In the genomic region with DNA sequence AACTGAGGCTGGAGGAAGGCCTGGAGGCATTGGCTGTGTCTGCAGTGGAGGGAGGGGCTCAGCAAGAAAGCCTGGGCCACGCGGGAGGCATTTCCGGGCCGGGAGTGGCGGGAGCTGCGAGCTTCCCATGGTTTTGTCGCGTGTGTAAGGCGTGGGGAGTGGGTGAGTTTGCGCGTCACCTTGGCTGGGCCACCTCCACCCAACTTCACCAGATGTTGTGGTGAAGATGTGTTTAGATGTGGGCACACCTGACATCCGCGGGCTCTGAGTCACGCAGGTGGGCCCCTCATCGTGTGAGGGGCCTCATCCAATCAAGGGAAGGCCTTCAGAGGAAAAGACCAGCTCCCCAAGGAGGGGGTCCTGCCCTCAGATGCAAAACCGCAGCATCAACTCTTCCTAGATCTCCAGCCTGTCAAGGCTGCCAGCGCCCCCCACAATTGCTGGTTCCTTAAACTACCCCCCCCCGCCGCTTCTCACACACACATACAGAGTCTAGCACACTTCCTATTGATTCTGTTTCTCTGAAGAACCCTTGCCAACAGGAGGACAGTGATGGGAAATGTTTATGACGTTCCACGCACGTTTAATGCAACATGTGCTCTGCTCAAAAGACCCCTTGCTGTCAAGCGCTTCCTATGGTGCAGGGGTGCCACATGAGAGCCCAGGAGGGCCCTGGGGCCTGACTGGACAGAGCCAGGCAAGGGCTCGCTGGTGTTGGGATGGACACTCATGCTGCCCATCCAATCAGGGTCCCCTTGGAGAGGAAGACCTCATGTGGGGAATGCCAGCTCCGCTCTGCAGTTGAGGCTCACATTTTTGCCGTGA, we compare ENCODE assay signal across 15 cellular contexts. TPM values are rescaled to one million over a fixed set of nuclear protein-coding genes. Genes with fewer than 3 reads are reported as not detected.
DNase-seq lines count a peak whose midpoint lies in the region; ATAC-seq lines count a peak whose summit lies in the region.
"Had no signal": no experiment of that assay in that cellular context is flagged by ENCODE, and none has a peak within 500 bp of the region (broad histone marks: within the 10 kb centered on the region; RNA-seq: fewer than 3 reads in every experiment).

No MANE protein-coding gene starts in this region.

- peak in 3 of 5 donors; percentile 40 to 74 (median 60) for DNase-seq in CD8-positive, alpha-beta memory T cell
- DNase-seq in activated CD4-positive, alpha-beta T cell treated with anti-CD3 and anti-CD28 coated beads, Interleukin-2, amount 10 ng/mL, durations not matched to agents 24 days and 14 days, result peak; percentile 66
- peak; percentile 23 for DNase-seq in stimulated activated CD4-positive, alpha-beta T cell treated with anti-CD3 and anti-CD28 coated beads, Interleukin-4, amount 100 ng/mL, for 1 hour
- DNase-seq in HUDEP-2 (lab: John Stamatoyannopoulos, UW; ENCODE audit: unreplicated experiment in 76 of 76) (no peak), islet precursor cell (no peak), immature natural killer cell (no peak)
- DNase-seq: BE2C, brain microvascular endothelial cell, glutamatergic neuron had no signal

- peaks cover 5 to 21% (median 12%) of the 10 kb centered on the region in 3 donors for H3K4me1 Mint-ChIP-seq in CD8-positive, alpha-beta memory T cell
- no peaks in the 10 kb centered on the region for H3K4me1 Mint-ChIP-seq in activated CD4-positive, alpha-beta T cell treated with anti-CD3 and anti-CD28 coated beads, Interleukin-2, amount 10 ng/mL, durations not matched to agents 24 days and 14 days
- H3K4me1 Mint-ChIP-seq in activated naive CD4-positive, alpha-beta T cell treated with anti-CD3 and anti-CD28 coated beads, Interleukin-2, amount 50 U/mL, for 24 hours, result peaks cover 22% of the 10 kb centered on the region
- no peaks in the 10 kb centered on the region for H3K4me1 Mint-ChIP-seq in immature natural killer cell

- no peaks in the 10 kb centered on the region for H3K9me3 Mint-ChIP-seq in CD8-positive, alpha-beta memory T cell
- no peaks in the 10 kb centered on the region for H3K9me3 Mint-ChIP-seq in activated CD4-positive, alpha-beta T cell treated with anti-CD3 and anti-CD28 coated beads, Interleukin-2, amount 10 ng/mL, durations not matched to agents 24 days and 14 days
- no peaks in the 10 kb centered on the region for H3K9me3 Mint-ChIP-seq in activated naive CD4-positive, alpha-beta T cell treated with anti-CD3 and anti-CD28 coated beads, Interleukin-2, amount 50 U/mL, for 24 hours
- no peaks in the 10 kb centered on the region for H3K9me3 Mint-ChIP-seq in immature natural killer cell
- H3K9me3 Mint-ChIP-seq: nephron had no signal

- H3K4me3 ChIP-seq in CD8-positive, alpha-beta memory T cell (ENCODE audit: low read length), result no peak overlapping the region
- H3K4me3 ChIP-seq: left lung, SK-N-MC had no signal

- H3K4me1 ChIP-seq in CD8-positive, alpha-beta memory T cell (ENCODE audit: insufficient read depth, low read length), result peaks cover 18% of the 10 kb centered on the region
- H3K4me1 ChIP-seq: BE2C, left lung had no signal

- H3K36me3 ChIP-seq in CD8-positive, alpha-beta memory T cell (ENCODE audit: insufficient read depth, low read length), result no peaks in the 10 kb centered on the region
- H3K36me3 ChIP-seq: BE2C, brain microvascular endothelial cell, left lung had no signal

- H3K27ac ChIP-seq in CD8-positive, alpha-beta memory T cell (ENCODE audit: low read depth, low read length), result no peak overlapping the region
- H3K27ac ChIP-seq: brain microvascular endothelial cell, left lung, SK-N-MC had no signal

- POLR2A ChIA-PET in CD8-positive, alpha-beta memory T cell (lab: Charles Lee), result no interaction called here

- H3K4me3 Mint-ChIP-seq in CD8-positive, alpha-beta memory T cell, result peak overlapping the region in 4 of 7 donors; percentile 19 to 41 (median 31)
- H3K4me3 Mint-ChIP-seq in activated CD4-positive, alpha-beta T cell treated with anti-CD3 and anti-CD28 coated beads, Interleukin-2, amount 10 ng/mL, durations not matched to agents 24 days and 14 days, result no peak overlapping the region
- peak overlapping the region; percentile 15 for H3K4me3 Mint-ChIP-seq in activated naive CD4-positive, alpha-beta T cell treated with anti-CD3 and anti-CD28 coated beads, Interleukin-2, amount 50 U/mL, for 24 hours
- no peak overlapping the region for H3K4me3 Mint-ChIP-seq in immature natural killer cell
- H3K4me3 Mint-ChIP-seq: nephron had no signal

- intact Hi-C loops in activated CD4-positive, alpha-beta T cell treated with anti-CD3 and anti-CD28 coated beads, Interleukin-2, amount 10 ng/mL, durations not matched to agents 24 days and 14 days (cut with micrococcal nuclease), result no loop called here

- H3K36me3 Mint-ChIP-seq in CD8-positive, alpha-beta memory T cell, result no peaks in the 10 kb centered on the region
- H3K36me3 Mint-ChIP-seq in activated CD4-positive, alpha-beta T cell treated with anti-CD3 and anti-CD28 coated beads, Interleukin-2, amount 10 ng/mL, durations not matched to agents 24 days and 14 days (ENCODE audit: low read depth), result no peaks in the 10 kb centered on the region
- no peaks in the 10 kb centered on the region for H3K36me3 Mint-ChIP-seq in activated naive CD4-positive, alpha-beta T cell treated with anti-CD3 and anti-CD28 coated beads, Interleukin-2, amount 50 U/mL, for 24 hours
- no peaks in the 10 kb centered on the region for H3K36me3 Mint-ChIP-seq in immature natural killer cell

- H3K27me3 ChIP-seq in CD8-positive, alpha-beta memory T cell (ENCODE audit: insufficient read depth, low read length, poor library complexity, severe bottlenecking), result no peaks in the 10 kb centered on the region
- H3K27me3 ChIP-seq: brain microvascular endothelial cell had no signal

- H3K9me3 ChIP-seq in CD8-positive, alpha-beta memory T cell (ENCODE audit: low read length), result no peaks in the 10 kb centered on the region
- H3K9me3 ChIP-seq: BE2C, left lung had no signal

- ATAC-seq in GM21825 (IDR thresholded peaks at IDR 0.05; ENCODE audit: unreplicated experiment), result no peak
- ATAC-seq: left lung had no signal

- H3K27me3 Mint-ChIP-seq in CD8-positive, alpha-beta memory T cell, result peaks cover 2 to 3% of the 10 kb centered on the region in 2 donors
- no peaks in the 10 kb centered on the region for H3K27me3 Mint-ChIP-seq in activated CD4-positive, alpha-beta T cell treated with anti-CD3 and anti-CD28 coated beads, Interleukin-2, amount 10 ng/mL, durations not matched to agents 24 days and 14 days
- H3K27me3 Mint-ChIP-seq in activated naive CD4-positive, alpha-beta T cell treated with anti-CD3 and anti-CD28 coated beads, Interleukin-2, amount 50 U/mL, for 24 hours, result no peaks in the 10 kb centered on the region
- peaks cover 0 to 4% (median 2%) of the 10 kb centered on the region in 3 donors for H3K27me3 Mint-ChIP-seq in immature natural killer cell (ENCODE audit: low read depth in 3 of 3)

- peak overlapping the region in 4 of 8 donors; percentile 24 to 83 (median 75) for H3K27ac Mint-ChIP-seq in CD8-positive, alpha-beta memory T cell
- H3K27ac Mint-ChIP-seq in activated CD4-positive, alpha-beta T cell treated with anti-CD3 and anti-CD28 coated beads, Interleukin-2, amount 10 ng/mL, durations not matched to agents 24 days and 14 days, result no peak overlapping the region
- no peak overlapping the region for H3K27ac Mint-ChIP-seq in activated naive CD4-positive, alpha-beta T cell treated with anti-CD3 and anti-CD28 coated beads, Interleukin-2, amount 50 U/mL, for 24 hours
- no peak overlapping the region for H3K27ac Mint-ChIP-seq in immature natural killer cell
- H3K27ac Mint-ChIP-seq: nephron had no signal

- CTCF ChIA-PET in CD8-positive, alpha-beta memory T cell (lab: Charles Lee), result no interaction called here

RNA-seq across cellular contexts. Expression of a gene that starts 11.9 kb away (rescaled TPM):
- total RNA-seq in CD8-positive, alpha-beta memory T cell, result not detected
- polyA plus RNA-seq in CD8-positive, alpha-beta memory T cell, result not detected
- not detected in 2 replicates for total RNA-seq in activated CD4-positive, alpha-beta T cell treated with anti-CD3 and anti-CD28 coated beads, Interleukin-2, amount 10 ng/mL, durations not matched to agents 24 days and 14 days
- polyA plus RNA-seq in immature natural killer cell, result not detected
- total RNA-seq: endothelial cell of umbilical vein, left lung had no signal
- polyA plus RNA-seq: endothelial cell of umbilical vein had no signal

RNA-seq across cellular contexts. Expression of a gene that starts 35.8 kb away (rescaled TPM):
- total RNA-seq in CD8-positive, alpha-beta memory T cell, result not detected
- not detected for polyA plus RNA-seq in CD8-positive, alpha-beta memory T cell
- total RNA-seq in activated CD4-positive, alpha-beta T cell treated with anti-CD3 and anti-CD28 coated beads, Interleukin-2, amount 10 ng/mL, durations not matched to agents 24 days and 14 days, result not detected in 2 replicates
- polyA plus RNA-seq in immature natural killer cell, result under 1 TPM; 0.17 to 0.29 (median 0.22) TPM
- total RNA-seq: endothelial cell of umbilical vein had no signal
- polyA plus RNA-seq: endothelial cell of umbilical vein had no signal

Comparison
In these comparisons a context has a peak if more than half of its experiments do, and no peak if none do; other contexts are left out.
1. DNase-seq: peak in CD8-positive, alpha-beta memory T cell (3 of 5), activated CD4-positive, alpha-beta T cell treated with anti-CD3 and anti-CD28 coated beads, Interleukin-2, amount 10 ng/mL, durations not matched to agents 24 days and 14 days (single experiment) and stimulated activated CD4-positive, alpha-beta T cell treated with anti-CD3 and anti-CD28 coated beads, Interleukin-4, amount 100 ng/mL, for 1 hour (single experiment); none in HUDEP-2 (0 of 76), islet precursor cell (single experiment) and immature natural killer cell (0 of 3).
2. H3K4me3 Mint-ChIP-seq: peak in CD8-positive, alpha-beta memory T cell (4 of 7) and activated naive CD4-positive, alpha-beta T cell treated with anti-CD3 and anti-CD28 coated beads, Interleukin-2, amount 50 U/mL, for 24 hours (single experiment); none in activated CD4-positive, alpha-beta T cell treated with anti-CD3 and anti-CD28 coated beads, Interleukin-2, amount 10 ng/mL, durations not matched to agents 24 days and 14 days (single experiment) and immature natural killer cell (0 of 5).